32 cellular contexts compared by ENCODE assay signal in genomic region chr4:3739577-3739976, GRCh38. TPM values are rescaled to one million over a fixed set of nuclear protein-coding genes. Genes with fewer than 3 reads are reported as not detected.
"Had no signal": no experiment of that assay in that cellular context is flagged by ENCODE, and none has a peak within 500 bp of the region (broad histone marks: within the 10 kb centered on the region; RNA-seq: fewer than 3 reads in every experiment).

No MANE protein-coding gene starts in this region.

- H3K9me3 ChIP-seq: adrenal gland, colonic mucosa had no signal

- DNase-seq: activated CD4-positive, alpha-beta memory T cell treated with anti-CD3 and anti-CD28 coated beads for 36 hours; activated CD4-positive, alpha-beta T cell treated with anti-CD3 and anti-CD28 coated beads for 36 hours; activated CD4-positive, alpha-beta T cell treated with anti-CD3 and anti-CD28 coated beads, Interleukin-2, amount 10 ng/mL, durations not matched to agents 24 days and 14 days; activated CD4-positive, CD25-positive, alpha-beta regulatory T cell; activated CD4-positive, CD25-positive, alpha-beta regulatory T cell treated with anti-CD3 and anti-CD28 coated beads, Interleukin-2, amount 50 U/mL, for 72 hours; activated CD8-positive, alpha-beta memory T cell treated with anti-CD3 and anti-CD28 coated beads, Interleukin-2, amount 10 ng/mL, durations not matched to agents 7 days and 5 days; activated CD8-positive, alpha-beta memory T cell treated with anti-CD3 and anti-CD28 coated beads, Interleukin-2, amount 50 U/mL, for 4 hours; activated CD8-positive, alpha-beta T cell treated with anti-CD3 and anti-CD28 coated beads, Interleukin-2, amount 10 ng/mL, durations not matched to agents 7 days and 5 days; activated effector memory CD4-positive, alpha-beta T cell treated with anti-CD3 and anti-CD28 coated beads, Interleukin-2, amount 50 U/mL, for 16 hours; activated naive CD4-positive, alpha-beta T cell treated with anti-CD3 and anti-CD28 coated beads for 36 hours; activated naive CD8-positive, alpha-beta T cell treated with anti-CD3 and anti-CD28 coated beads for 36 hours; activated naive CD8-positive, alpha-beta T cell treated with anti-CD3 and anti-CD28 coated beads, Interleukin-2, amount 50 U/mL, for 24 hours; activated T-cell treated with anti-CD3 and anti-CD28 coated beads, Interleukin-2, amount 50 U/mL, for 1 hour; activated T-cell treated with anti-CD3 and anti-CD28 coated beads, Interleukin-2, amount 50 U/mL, for 48 hours; adrenal gland; amygdala; aorta; body of pancreas; central memory CD4-positive, alpha-beta T cell; cerebellar nuclear complex; colonic mucosa; effector CD8-positive, alpha-beta T cell; esophagus squamous epithelium; foreskin melanocyte; head of caudate nucleus; T-helper 17 cell; T1000; WERI-Rb-1 had no signal

- H3K4me3 ChIP-seq: adrenal gland, body of pancreas, colonic mucosa, esophagus squamous epithelium had no signal

- H3K36me3 ChIP-seq: adrenal gland, colonic mucosa, esophagus squamous epithelium, WERI-Rb-1 had no signal

- H3K27ac ChIP-seq: adrenal gland, body of pancreas, colonic mucosa, epithelial cell of prostate, esophagus squamous epithelium, WERI-Rb-1 had no signal

- H3K4me1 ChIP-seq: adrenal gland, colonic mucosa had no signal

RNA-seq across cellular contexts. Expression of gene ADRA2C, which starts 26.6 kb away (rescaled TPM):
- total RNA-seq: activated CD4-positive, alpha-beta memory T cell treated with anti-CD3 and anti-CD28 coated beads for 36 hours; activated CD4-positive, alpha-beta T cell treated with anti-CD3 and anti-CD28 coated beads for 36 hours; activated CD4-positive, alpha-beta T cell treated with anti-CD3 and anti-CD28 coated beads, Interleukin-2, amount 10 ng/mL, durations not matched to agents 24 days and 14 days; activated CD8-positive, alpha-beta memory T cell treated with anti-CD3 and anti-CD28 coated beads for 36 hours; activated CD8-positive, alpha-beta memory T cell treated with anti-CD3 and anti-CD28 coated beads, Interleukin-2, amount 10 ng/mL, durations not matched to agents 7 days and 5 days; activated CD8-positive, alpha-beta T cell treated with anti-CD3 and anti-CD28 coated beads, Interleukin-2, amount 10 ng/mL, durations not matched to agents 7 days and 5 days; activated naive CD4-positive, alpha-beta T cell treated with anti-CD3 and anti-CD28 coated beads for 36 hours; activated naive CD8-positive, alpha-beta T cell treated with anti-CD3 and anti-CD28 coated beads for 36 hours; activated T-helper 1 cell treated with anti-CD3 and anti-CD28 coated beads, Interleukin-12 subunit alpha, Interleukin-12 subunit beta, Interleukin-2, Interleukin-4 antibody, amounts not matched to agents 30 ng/mL and 10 ng/mL and 1 ng/mL, durations not matched to agents 14 hours and 24 hours and 36 hours; activated T-helper 2 cell treated with anti-CD3 and anti-CD28 coated beads, Interferon-gamma antibody, Interleukin-2, Interleukin-4, amounts not matched to agents 10 μg/mL and 5 μg/mL and 100 μg/mL, durations not matched to agents 14 hours and 24 hours and 36 hours; T-helper 17 cell had no signal
